Comparison of ENCODE assay signal across 1 cellular context in the genomic region with DNA sequence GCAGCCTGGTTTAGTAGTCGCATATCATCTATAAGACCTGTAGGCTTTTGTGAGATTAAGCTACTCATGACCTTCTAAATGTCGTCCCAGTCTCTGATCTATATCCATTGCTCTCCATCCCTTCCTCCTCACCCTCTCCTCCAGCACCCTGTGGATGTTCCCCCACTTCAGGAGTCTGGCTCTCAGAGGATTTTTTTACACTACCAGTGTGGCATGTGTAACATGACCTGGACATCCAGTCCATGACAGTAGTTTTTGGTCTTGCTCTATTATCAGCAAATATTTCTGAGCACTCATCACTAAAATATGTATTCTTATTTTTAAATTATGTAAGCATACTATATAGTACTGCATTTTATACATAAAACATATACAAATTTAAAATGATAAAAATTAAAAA.
TF ChIP-seq lines count a peak whose summit lies in the region.

No MANE protein-coding gene starts in this region.

TF ChIP-seq in IMR-90, 13 proteins besides CTCF, POLR2A, EP300 and RAD21 (continued from another document):
- TF ChIP-seq RFX5 (IDR thresholded peaks at IDR 0.05; ENCODE audit: low read depth, low read length), result no peak
- TF ChIP-seq ELK1 (IDR thresholded peaks at IDR 0.05; ENCODE audit: borderline replicate concordance, low read depth, low read length), result no peak
- TF ChIP-seq BHLHE40 (IDR thresholded peaks at IDR 0.05; ENCODE audit: low read depth, low read length), result no peak
- TF ChIP-seq MXI1 (IDR thresholded peaks at IDR 0.05; ENCODE audit: borderline replicate concordance, low read depth, low read length), result no peak
- no peak for TF ChIP-seq FOS (IDR thresholded peaks at IDR 0.05; ENCODE audit: low read depth, low read length)
- TF ChIP-seq, protein P1, sequence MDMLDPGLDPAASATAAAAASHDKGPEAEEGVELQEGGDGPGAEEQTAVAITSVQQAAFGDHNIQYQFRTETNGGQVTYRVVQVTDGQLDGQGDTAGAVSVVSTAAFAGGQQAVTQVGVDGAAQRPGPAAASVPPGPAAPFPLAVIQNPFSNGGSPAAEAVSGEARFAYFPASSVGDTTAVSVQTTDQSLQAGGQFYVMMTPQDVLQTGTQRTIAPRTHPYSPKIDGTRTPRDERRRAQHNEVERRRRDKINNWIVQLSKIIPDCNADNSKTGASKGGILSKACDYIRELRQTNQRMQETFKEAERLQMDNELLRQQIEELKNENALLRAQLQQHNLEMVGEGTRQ (IDR thresholded peaks at IDR 0.05; ENCODE audit: low read depth, low read length), result no peak
- no peak for TF ChIP-seq MAFK (IDR thresholded peaks at IDR 0.05; ENCODE audit: low read depth, low read length)
- no peak for TF ChIP-seq CEBPB (IDR thresholded peaks at IDR 0.05; ENCODE audit: low read depth, low read length)
- TF ChIP-seq RCOR1 (IDR thresholded peaks at IDR 0.05; ENCODE audit: insufficient replicate concordance, low read length), result no peak
- no peak for TF ChIP-seq NFE2L2 (IDR thresholded peaks at IDR 0.05; ENCODE audit: low read depth, low read length)
- TF ChIP-seq CHD1 (IDR thresholded peaks at IDR 0.05; ENCODE audit: low read depth, low read length), result no peak
TF ChIP-seq in IMR-90: peak in this region for 0.
